In genomic region chr10:104032144-104032775, GRCh38 we compare ENCODE assay signal across 23 cellular contexts. TPM values are rescaled to one million over a fixed set of nuclear protein-coding genes. Genes with fewer than 3 reads are reported as not detected.
DNase-seq lines count a peak whose midpoint lies in the region; ATAC-seq and TF ChIP-seq lines count a peak whose summit lies in the region.
"Had no signal": no experiment of that assay in that cellular context is flagged by ENCODE, and none has a peak within 500 bp of the region (broad histone marks: within the 10 kb centered on the region; RNA-seq: fewer than 3 reads in every experiment).

No MANE protein-coding gene starts in this region.

- H3K27ac ChIP-seq in caudate nucleus (ENCODE audit: low read depth, low read length): peak overlapping the region; percentile 75
- H3K27ac ChIP-seq in neutrophil: peak overlapping the region; percentile 87
- H3K27ac ChIP-seq: ascending aorta, colonic mucosa, GM23248, pancreas, SJSA1, testis had no signal

- no peaks in the 10 kb centered on the region for H3K9me3 ChIP-seq in neutrophil
- H3K9me3 ChIP-seq: ascending aorta, BE2C, colonic mucosa, pancreas, SJSA1, testis had no signal

- DNase-seq in ELF-1 (ENCODE audit: low read depth, low spot score) (peak; percentile 66), MV-4-11 (lab: John Stamatoyannopoulos, UW) (peak; percentile 11), caudate nucleus (lab: John Stamatoyannopoulos, UW) (peak in 9 of 61 donors; percentile 19 to 64 (median 32)), NCI-H510A treated with DMSO at 0.1 percent for 48 hours (lab: John Stamatoyannopoulos, UW) (no peak), left ventricle myocardium superior (no peak)
- DNase-seq: activated CD4-positive, alpha-beta T cell treated with anti-CD3 and anti-CD28 coated beads, Interleukin-2, amount 50 U/mL, for 1 hour; activated naive CD4-positive, alpha-beta T cell treated with Interleukin-2 at 50 U/mL for 16 hours; BE2C; colonic mucosa; foreskin fibroblast; GM23248; KBM-7; NCI-H1092 treated with DMSO at 0.1 percent for 48 hours; NK-92 treated with Interleukin-12 subunit alpha and Interleukin-12 subunit beta, amount 100 ng/mL, for 24 hours; stimulated activated CD4-positive, alpha-beta T cell treated with anti-CD3 and anti-CD28 coated beads, Interleukin-4, amount 100 ng/mL, for 1 hour; T1000; testis had no signal

- H3K4me1 ChIP-seq in neutrophil (ENCODE audit: control insufficient read depth in 1 of 2, insufficient read depth in 1 of 2, low read depth in 1 of 2, low read length in 1 of 2): peaks cover 58 to 73% of the 10 kb centered on the region in 2 experiments
- H3K4me1 ChIP-seq: ascending aorta, BE2C, colonic mucosa, SJSA1, testis had no signal

- peak overlapping the region; percentile 40 to 43 for H3K4me3 ChIP-seq in neutrophil (ENCODE audit: low read depth in 1 of 2, low read length in 1 of 2)
- H3K4me3 ChIP-seq: ascending aorta, colonic mucosa, GM23248, pancreas, SJSA1, testis had no signal

- intact Hi-C loops in left ventricle myocardium superior (cut with micrococcal nuclease): no loop called here

- ATAC-seq in GM21390 (IDR thresholded peaks at IDR 0.05; ENCODE audit: unreplicated experiment) (no peak), left ventricle myocardium superior (no peak)
- ATAC-seq: left lobe of liver, pancreas had no signal

- H3K36me3 ChIP-seq in neutrophil: peaks cover 19% of the 10 kb centered on the region
- H3K36me3 ChIP-seq: BE2C, colonic mucosa had no signal

- TF ChIP-seq CTCF in neutrophil (IDR thresholded peaks at IDR 0.05): no peak

- no peaks in the 10 kb centered on the region for H3K27me3 ChIP-seq in neutrophil
- H3K27me3 ChIP-seq: ascending aorta, BE2C, colonic mucosa, pancreas, SJSA1, testis had no signal

RNA-seq across cellular contexts. Expression of gene COL17A1, which starts 53.4 kb away (rescaled TPM):
- total RNA-seq in left ventricle myocardium superior: 0.32 TPM
- total RNA-seq: GM23248 had no signal

Comparison
In these comparisons a context has a peak if more than half of its experiments do, and no peak if none do; other contexts are left out.
1. DNase-seq: peak in ELF-1 (single experiment) and MV-4-11 (single experiment); none in NCI-H510A treated with DMSO at 0.1 percent for 48 hours (single experiment) and left ventricle myocardium superior (single experiment).